14 cellular contexts compared by ENCODE assay signal in genomic region chr17:4101799-4102405, GRCh38. TPM values are rescaled to one million over a fixed set of nuclear protein-coding genes. Genes with fewer than 3 reads are reported as not detected.
DNase-seq lines count a peak whose midpoint lies in the region; ATAC-seq and TF ChIP-seq lines count a peak whose summit lies in the region.
"Had no signal": no experiment of that assay in that cellular context is flagged by ENCODE, and none has a peak within 500 bp of the region (broad histone marks: within the 10 kb centered on the region; RNA-seq: fewer than 3 reads in every experiment).

No MANE protein-coding gene starts in this region.

- H3K4me3 ChIP-seq in ACC112 (ENCODE audit: low read depth, low read length) (no peak overlapping the region), neutrophil (ENCODE audit: low read depth in 1 of 2, low read length in 1 of 2) (no peak overlapping the region)
- H3K4me3 ChIP-seq in CD8-positive, alpha-beta memory T cell (ENCODE audit: low read length) = no peak overlapping the region
- H3K4me3 ChIP-seq: BLaER1, SJCRH30 had no signal

- no peak overlapping the region for H2AFZ ChIP-seq in ACC112 (ENCODE audit: low read length, unreplicated experiment)

- H3K36me3 ChIP-seq in ACC112 (ENCODE audit: insufficient read depth, low read length) (peaks cover 15% of the 10 kb centered on the region), neutrophil (peaks cover 97% of the 10 kb centered on the region)
- H3K36me3 ChIP-seq in CD8-positive, alpha-beta memory T cell (ENCODE audit: insufficient read depth, low read length) = peaks cover 33% of the 10 kb centered on the region

- H3K4me1 ChIP-seq in ACC112 (ENCODE audit: control insufficient read depth, insufficient read depth, low read length, unreplicated experiment) (peaks cover 12% of the 10 kb centered on the region), neutrophil (ENCODE audit: control insufficient read depth in 1 of 2, insufficient read depth in 1 of 2, low read depth in 1 of 2, low read length in 1 of 2) (no peaks in the 10 kb centered on the region)
- no peaks in the 10 kb centered on the region for H3K4me1 ChIP-seq in CD8-positive, alpha-beta memory T cell (ENCODE audit: insufficient read depth, low read length)
- H3K4me1 ChIP-seq: SJCRH30 had no signal

- CTCF ChIA-PET in CD8-positive, alpha-beta memory T cell (lab: Charles Lee) = no interaction called here

- DNase-seq in CD8-positive, alpha-beta memory T cell = no peak
- DNase-seq in germinal center (ENCODE audit: low spot score) = no peak
- no peak for DNase-seq in mucosa of gallbladder (ENCODE audit: low spot score)
- no peak for DNase-seq in left lobe of liver (ENCODE audit: low spot score)
- DNase-seq: activated CD4-positive, CD25-positive, alpha-beta regulatory T cell; kidney glomerular epithelial cell; NCI-H1105; NCI-H526 treated with DMSO at 0.1 percent for 48 hours; SJCRH30 had no signal

- POLR2A ChIA-PET in CD8-positive, alpha-beta memory T cell (lab: Charles Lee) = no interaction called here

- H3K27ac ChIP-seq in ACC112 (ENCODE audit: low read depth, low read length) (peak overlapping the region; percentile 52; the same call in 1 of the 2 replicates), cingulate gyrus (ENCODE audit: low read depth, low read length) (peak overlapping the region; percentile 81), neutrophil (peak overlapping the region; percentile 53)
- no peak overlapping the region for H3K27ac ChIP-seq in CD8-positive, alpha-beta memory T cell (ENCODE audit: low read depth, low read length)
- H3K27ac ChIP-seq: BLaER1, SJCRH30 had no signal

- H3K9me3 Mint-ChIP-seq in CD8-positive, alpha-beta memory T cell = no peaks in the 10 kb centered on the region

- H3K9me3 ChIP-seq in CD8-positive, alpha-beta memory T cell (ENCODE audit: low read length) = no peaks in the 10 kb centered on the region
- H3K9me3 ChIP-seq in neutrophil = no peaks in the 10 kb centered on the region
- H3K9me3 ChIP-seq: BLaER1, SJCRH30 had no signal

- H3K27ac Mint-ChIP-seq in CD8-positive, alpha-beta memory T cell = peak overlapping the region in 7 of 8 donors; percentile 15 to 94 (median 80)

- no peak for TF ChIP-seq CTCF in neutrophil (IDR thresholded peaks at IDR 0.05)

- H3K27me3 Mint-ChIP-seq in CD8-positive, alpha-beta memory T cell = no peaks in the 10 kb centered on the region

- H3K4me1 Mint-ChIP-seq in CD8-positive, alpha-beta memory T cell = peaks cover 4 to 11% (median 9%) of the 10 kb centered on the region in 3 donors

- ATAC-seq in left lobe of liver (no peak), GM19035 (IDR thresholded peaks at IDR 0.05; ENCODE audit: unreplicated experiment) (no peak)

- H3K79me2 ChIP-seq in ACC112 (ENCODE audit: control insufficient read depth, insufficient read depth, low read length, unreplicated experiment) = peaks cover 3% of the 10 kb centered on the region

- no peak overlapping the region for H3K4me3 Mint-ChIP-seq in CD8-positive, alpha-beta memory T cell

- H3K27me3 ChIP-seq in ACC112 (ENCODE audit: insufficient read depth, low read length) (no peaks in the 10 kb centered on the region), neutrophil (no peaks in the 10 kb centered on the region)
- H3K27me3 ChIP-seq in CD8-positive, alpha-beta memory T cell (ENCODE audit: insufficient read depth, low read length, poor library complexity, severe bottlenecking) = no peaks in the 10 kb centered on the region
- H3K27me3 ChIP-seq: BLaER1, SJCRH30 had no signal

- peaks cover 11 to 83% (median 32%) of the 10 kb centered on the region in 3 donors for H3K36me3 Mint-ChIP-seq in CD8-positive, alpha-beta memory T cell

RNA-seq across cellular contexts. Expression of gene ZZEF1, which starts 40.9 kb away (rescaled TPM):
- total RNA-seq in CD8-positive, alpha-beta memory T cell = 10 to 100 TPM; 39.6 to 41.2 TPM
- polyA plus RNA-seq in CD8-positive, alpha-beta memory T cell = 8.2 TPM
- total RNA-seq in mucosa of gallbladder (48.3 TPM), left lobe of liver (19.1 TPM)

RNA-seq across cellular contexts. Expression of gene CYB5D2, which starts 41.1 kb away (rescaled TPM):
- 10 to 100 TPM; 12.6 to 14.2 TPM for total RNA-seq in CD8-positive, alpha-beta memory T cell
- polyA plus RNA-seq in CD8-positive, alpha-beta memory T cell = 12.9 TPM
- 21.6 TPM for total RNA-seq in mucosa of gallbladder
- total RNA-seq in left lobe of liver = 18.8 TPM
